22 cellular contexts compared by ENCODE assay signal in the genomic region with DNA sequence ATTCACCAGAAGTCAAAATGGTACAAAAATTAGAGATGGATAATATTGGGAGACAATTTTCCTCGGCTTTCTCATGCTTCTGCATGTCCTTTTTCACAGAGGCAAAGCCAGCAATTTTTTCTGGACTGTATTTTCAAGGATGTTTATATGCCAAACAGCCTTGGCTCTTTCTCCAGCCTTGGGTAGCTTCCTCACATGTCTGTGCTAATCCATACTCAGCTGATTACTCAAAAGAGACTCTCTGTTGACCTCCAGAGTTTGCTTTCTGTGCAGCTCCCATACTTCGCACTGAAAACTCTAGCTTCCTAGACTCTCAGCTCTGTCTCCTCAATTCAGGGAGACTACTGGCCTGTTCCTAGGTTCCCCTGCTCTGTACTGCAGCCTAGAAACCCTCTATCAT. TPM values are rescaled to one million over a fixed set of nuclear protein-coding genes. Genes with fewer than 3 reads are reported as not detected.
DNase-seq lines count a peak whose midpoint lies in the region; FAIRE-seq and TF ChIP-seq lines count a peak whose summit lies in the region.
"Had no signal": no experiment of that assay in that cellular context is flagged by ENCODE, and none has a peak within 500 bp of the region (broad histone marks: within the 10 kb centered on the region; RNA-seq: fewer than 3 reads in every experiment).

No MANE protein-coding gene starts in this region.

- H3K36me3 ChIP-seq in H1 (ENCODE audit: control insufficient read depth in 2 of 4, insufficient read depth in 4 of 4, low read length in 3 of 4) = no peaks in the 10 kb centered on the region
- H3K36me3 ChIP-seq in parathyroid adenoma (ENCODE audit: control insufficient read depth, insufficient read depth, low read length) = no peaks in the 10 kb centered on the region
- H3K36me3 ChIP-seq: BE2C had no signal

- H2AK5ac ChIP-seq in H1 (ENCODE audit: low read depth, low read length) = no peak overlapping the region

- H2BK5ac ChIP-seq in H1 (ENCODE audit: low read depth, low read length) = no peak overlapping the region

- H3K27me3 ChIP-seq in H1 (replicated peaks in 1 of 4; ENCODE audit: control insufficient read depth in 3 of 4, extremely low read depth in 1 of 4, insufficient read depth in 3 of 4, low read length in 3 of 4) = no peaks in the 10 kb centered on the region
- no peaks in the 10 kb centered on the region for H3K27me3 ChIP-seq in parathyroid adenoma (ENCODE audit: control insufficient read depth, insufficient read depth, low read length)
- H3K27me3 ChIP-seq: BE2C had no signal

- no peak overlapping the region for H2BK120ac ChIP-seq in H1 (replicated peaks; ENCODE audit: low read depth, low read length)

- intact Hi-C loops in head of caudate nucleus (cut with DNase I) = no loop called here

- no peaks in the 10 kb centered on the region for H4K20me1 ChIP-seq in H1 (replicated peaks in 1 of 2; ENCODE audit: control insufficient read depth in 1 of 2, insufficient read depth in 2 of 2, low read length in 2 of 2)

- no peak overlapping the region for H2BK15ac ChIP-seq in H1 (ENCODE audit: low read length)

- no peak for TF ChIP-seq CTCF in H1 (IDR thresholded peaks at IDR 0.05; ENCODE audit: control extremely low read depth in 1 of 3, insufficient read depth in 1 of 3, low read depth in 1 of 3, low read length in 3 of 3)
- no peak for TF ChIP-seq CTCF in parathyroid adenoma (IDR thresholded peaks at IDR 0.05)

- TF ChIP-seq RAD21 in H1 (IDR thresholded peaks at IDR 0.05 in 1 of 2, conservative IDR thresholded peaks at IDR 0.05 in 1 of 2; ENCODE audit: low read depth in 2 of 2, low read length in 2 of 2) = no peak

- no peak overlapping the region for H4K5ac ChIP-seq in H1 (ENCODE audit: insufficient read length, low read depth, low read length)

- no peak overlapping the region for H3K4ac ChIP-seq in H1 (replicated peaks; ENCODE audit: insufficient read length, low read depth, low read length)

- no peaks in the 10 kb centered on the region for H3K23me2 ChIP-seq in H1 (ENCODE audit: low read depth, low read length)

- TF ChIP-seq POLR2A in H1 (IDR thresholded peaks at IDR 0.05; ENCODE audit: control extremely low read depth in 1 of 2, low read depth in 2 of 2, low read length in 2 of 2) = no peak

- POLR2A ChIA-PET in H1 (lab: Charles Lee; ENCODE audit: partially characterized antibody) = no interaction called here

- H3K4me3 ChIP-seq in H1 (ENCODE audit: extremely low read depth in 1 of 4, insufficient read depth in 2 of 4, low read depth in 3 of 4, low read length in 4 of 4) = no peak overlapping the region
- H3K4me3 ChIP-seq in parathyroid adenoma (ENCODE audit: low read depth, low read length) = no peak overlapping the region

- CTCF ChIA-PET in H1 (lab: Charles Lee; ENCODE audit: partially characterized antibody) = interaction anchor here (1.1 kb wide), 1 partner anchor 16 kb away, joined by 7 read pairs; no protein-coding TSS in a partner anchor

- TF ChIP-seq EP300 in H1 (IDR thresholded peaks at IDR 0.05; ENCODE audit: borderline replicate concordance in 1 of 2, low read depth in 2 of 2, low read length in 2 of 2) = no peak

- 89% methylated on average over 2 of the region's 2 CpGs; no CpG with 5 or more reads in 1 of the 2 experiments for WGBS in H1 (ENCODE audit: extremely low coverage in 1 of 2, insufficient coverage in 1 of 2, insufficient read length in 1 of 2, insufficient replicate concordance in 2 of 2, low coverage in 1 of 2, low lambda C conversion rate in 2 of 2, missing lambda C conversion rate in 1 of 2), 2 experiments

- no peak overlapping the region for H3K56ac ChIP-seq in H1 (replicated peaks; ENCODE audit: insufficient read length, low read depth, low read length)

- H3K9me3 ChIP-seq in H1 (ENCODE audit: insufficient read depth in 2 of 2, low read depth in 1 of 2, low read length in 1 of 2) (no peaks in the 10 kb centered on the region), parathyroid adenoma (ENCODE audit: control insufficient read depth, low read length) (no peaks in the 10 kb centered on the region)
- H3K9me3 ChIP-seq: BE2C, SK-N-SH had no signal

- no peak overlapping the region for H3K23ac ChIP-seq in H1 (ENCODE audit: insufficient read length)

- H3K4me2 ChIP-seq in H1 (ENCODE audit: insufficient read depth in 1 of 2, low read depth in 2 of 2, low read length in 2 of 2) (no peak overlapping the region), parathyroid adenoma (ENCODE audit: low read length) (no peak overlapping the region)
- H3K4me2 ChIP-seq: KMS-11, SK-N-SH had no signal

- H2BK20ac ChIP-seq in H1 (ENCODE audit: low read length) = no peak overlapping the region

- H2BK12ac ChIP-seq in H1 (ENCODE audit: low read depth, low read length) = no peak overlapping the region

- H4K91ac ChIP-seq in H1 (replicated peaks; ENCODE audit: insufficient read length, low read length) = no peak overlapping the region

- no peak overlapping the region for H3K14ac ChIP-seq in H1 (ENCODE audit: insufficient read length)

- H3K4me1 ChIP-seq in H1 (replicated peaks in 1 of 4; ENCODE audit: control insufficient read depth in 3 of 4, insufficient read depth in 4 of 4, low read length in 3 of 4) (no peaks in the 10 kb centered on the region), parathyroid adenoma (no peaks in the 10 kb centered on the region)
- H3K4me1 ChIP-seq: BE2C had no signal

- H3K79me1 ChIP-seq in H1 (ENCODE audit: low read depth, low read length) = no peaks in the 10 kb centered on the region

- no peaks in the 10 kb centered on the region for H3K79me2 ChIP-seq in H1 (ENCODE audit: control insufficient read depth in 1 of 2, insufficient read depth in 2 of 2, low read length in 2 of 2)
- H3K79me2 ChIP-seq in parathyroid adenoma = no peaks in the 10 kb centered on the region

- DNase-seq in H1 (ENCODE audit: low read depth in 1 of 2, low spot score in 2 of 2) = no peak
- peak; percentile 8 for DNase-seq in left kidney (ENCODE audit: low read depth, low spot score)
- DNase-seq in NCI-H1048 (lab: John Stamatoyannopoulos, UW) = no peak
- DNase-seq in head of caudate nucleus = no peak
- DNase-seq in occipital lobe (lab: John Stamatoyannopoulos, UW) = no peak
- no peak for DNase-seq in NCI-H2227 (lab: John Stamatoyannopoulos, UW; ENCODE audit: unreplicated experiment)
- DNase-seq: BE2C, DMS79, H7, NCI-H1105 treated with DMSO at 0.1 percent for 48 hours, NCI-H2029 treated with DMSO at 0.1 percent for 48 hours, NCI-H510A treated with DMSO at 0.1 percent for 48 hours, NCI-H748 treated with DMSO at 0.1 percent for 48 hours, SHP77 treated with DMSO at 0.1 percent for 48 hours, SK-N-SH had no signal

- no peak overlapping the region for H3K18ac ChIP-seq in H1 (ENCODE audit: extremely low read depth, low read length)

- H2AFZ ChIP-seq in H1 (ENCODE audit: low read length) (peak overlapping the region; percentile 44; the same call in 1 of the 2 replicates), parathyroid adenoma (peak overlapping the region; percentile 13)

- no peak overlapping the region for H4K8ac ChIP-seq in H1 (ENCODE audit: extremely low read depth, insufficient read depth, low read length)

- no peak for FAIRE-seq in H1 (lab: Jason Lieb, UNC)
- FAIRE-seq: GM19239 had no signal

- H3K27ac ChIP-seq in H1 (ENCODE audit: low read depth, low read length) (no peak overlapping the region), parathyroid adenoma (no peak overlapping the region)
- H3K27ac ChIP-seq: HL-60, KMS-11, RWPE1 had no signal

- H3K9ac ChIP-seq in H1 (replicated peaks in 1 of 4; ENCODE audit: extremely low read depth in 1 of 4, low read depth in 3 of 4, low read length in 3 of 4) (no peak overlapping the region), parathyroid adenoma (no peak overlapping the region)
- H3K9ac ChIP-seq: KMS-11, SK-N-SH had no signal

TF ChIP-seq in H1, 55 proteins besides CTCF, POLR2A, EP300 and RAD21 (continues in another document):
- TF ChIP-seq SP2 (IDR thresholded peaks at IDR 0.05; ENCODE audit: low read length) (no peak), CBX8 (IDR thresholded peaks at IDR 0.05; ENCODE audit: borderline replicate concordance, low read depth, low read length) (no peak), GABPA (IDR thresholded peaks at IDR 0.05; ENCODE audit: borderline replicate concordance, insufficient read depth, low read length) (no peak), TEAD4 (IDR thresholded peaks at IDR 0.05; ENCODE audit: low read depth, low read length) (no peak), EZH2 (IDR thresholded peaks at IDR 0.05; ENCODE audit: low read depth, low read length, severe bottlenecking) (no peak), GTF2F1 (IDR thresholded peaks at IDR 0.05; ENCODE audit: borderline replicate concordance, low read depth, low read length) (no peak), HDAC2 (IDR thresholded peaks at IDR 0.05; ENCODE audit: borderline replicate concordance in 1 of 2, low read depth in 2 of 2, low read length in 2 of 2) (no peak), KDM4A (IDR thresholded peaks at IDR 0.05; ENCODE audit: low read depth, low read length, severe bottlenecking) (no peak), TCF12 (IDR thresholded peaks at IDR 0.05; ENCODE audit: low read depth, low read length) (no peak), CTBP2 (IDR thresholded peaks at IDR 0.05; ENCODE audit: borderline replicate concordance, insufficient read depth, insufficient read length, low read length) (no peak), TBP (IDR thresholded peaks at IDR 0.05; ENCODE audit: low read depth, low read length) (no peak), POLR2AphosphoS5 (IDR thresholded peaks at IDR 0.05; ENCODE audit: low read depth, low read length) (no peak)

RNA-seq across cellular contexts. Expression of gene C18orf63, which starts 10.6 kb away (rescaled TPM):
- not detected in 2 replicates for total RNA-seq in H1 (2021; fragmentation: NEBNext Ultra II Directional; extraction: Animal tissue kit (Norgen Biotek cat#: 25700))
- polyA plus RNA-seq in H1 (2011; rRNA removed) = not detected in 2 replicates
- not detected for polyA plus RNA-seq in H1 (2011; cell fraction: cytosol; rRNA removed)
- polyA plus RNA-seq in H1 (2011; cell fraction: nucleus; rRNA removed) = not detected
- not detected in 4 replicates for polyA plus RNA-seq in H1 (2012, experiment 1 of 2)
- polyA plus RNA-seq in H1 (2012, experiment 2 of 2) = not detected
- not detected for polyA plus RNA-seq in H1 (2013, experiment 1 of 2)
- polyA plus RNA-seq in H1 (2013, experiment 2 of 2) = not detected
- polyA minus RNA-seq in H1 (2011; rRNA and poly(A)+ RNA removed) = not detected in 2 replicates
- polyA minus RNA-seq in H1 (2011; cell fraction: cytosol; rRNA and poly(A)+ RNA removed) = not detected
- polyA minus RNA-seq in H1 (2011; cell fraction: nucleus; rRNA and poly(A)+ RNA removed) = not detected
- not detected for total RNA-seq in occipital lobe
- total RNA-seq: A673, H7, HT-29 had no signal
- polyA plus RNA-seq: SK-N-SH had no signal

RNA-seq across cellular contexts. Expression of gene CYB5A, which starts 34.5 kb away (rescaled TPM):
- 153 and 154 TPM in 2 replicates for total RNA-seq in H1 (2021; fragmentation: NEBNext Ultra II Directional; extraction: Animal tissue kit (Norgen Biotek cat#: 25700))
- polyA plus RNA-seq in H1 (2011; rRNA removed) = 186 and 195 TPM in 2 replicates
- polyA plus RNA-seq in H1 (2011; cell fraction: cytosol; rRNA removed) = 277 TPM
- 76.0 TPM for polyA plus RNA-seq in H1 (2011; cell fraction: nucleus; rRNA removed)
- polyA plus RNA-seq in H1 (2012, experiment 1 of 2) = 131 to 163 TPM (median 150 TPM) in 4 replicates
- polyA plus RNA-seq in H1 (2012, experiment 2 of 2) = 107 TPM
- 120 TPM for polyA plus RNA-seq in H1 (2013, experiment 1 of 2)
- 122 TPM for polyA plus RNA-seq in H1 (2013, experiment 2 of 2)
- 48.1 and 64.5 TPM in 2 replicates for polyA minus RNA-seq in H1 (2011; rRNA and poly(A)+ RNA removed)
- 59.4 TPM for polyA minus RNA-seq in H1 (2011; cell fraction: cytosol; rRNA and poly(A)+ RNA removed)
- polyA minus RNA-seq in H1 (2011; cell fraction: nucleus; rRNA and poly(A)+ RNA removed) = 36.3 TPM
- total RNA-seq in occipital lobe = 15.3 TPM
